1 cellular context compared by ENCODE assay signal in the genomic region with DNA sequence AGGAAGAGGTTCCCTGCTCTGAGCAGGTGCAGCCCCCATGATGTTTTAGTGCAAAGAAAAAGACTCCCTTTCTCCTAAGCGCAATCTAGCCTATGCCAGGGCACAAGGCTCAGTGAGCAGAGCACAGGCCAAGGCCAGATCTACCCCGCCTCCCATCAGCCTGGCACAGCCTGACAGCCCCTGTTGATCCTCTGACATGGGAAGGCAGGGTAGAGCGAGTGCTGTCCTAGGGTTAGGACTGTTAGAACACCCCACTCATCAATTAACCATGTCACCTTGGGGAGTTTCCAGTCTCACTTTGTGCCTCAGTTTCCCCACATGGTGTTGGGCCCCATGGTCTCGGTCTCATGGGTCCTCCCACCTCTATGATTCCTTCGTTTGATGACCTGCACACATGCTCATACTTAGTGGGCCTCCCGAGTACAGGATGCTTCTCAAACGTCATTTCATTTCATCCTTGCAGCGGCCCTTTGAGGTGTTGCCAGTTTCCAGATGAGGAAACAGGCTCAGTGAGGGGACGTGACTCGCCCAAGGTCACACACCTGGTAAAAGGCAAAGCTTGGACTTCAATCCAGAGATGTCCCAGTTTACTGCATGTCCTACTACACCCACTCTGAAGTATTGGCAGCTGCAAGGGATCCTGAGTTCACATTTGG.
A peak's percentile ranks its signal among the peaks of the same experiment; 100 is the strongest.
TF ChIP-seq lines count a peak whose summit lies in the region.

No MANE protein-coding gene starts in this region.

TF ChIP-seq in HepG2, 621 proteins besides CTCF, POLR2A, EP300 and RAD21 (continued from another document):
- TF ChIP-seq, protein P1, sequence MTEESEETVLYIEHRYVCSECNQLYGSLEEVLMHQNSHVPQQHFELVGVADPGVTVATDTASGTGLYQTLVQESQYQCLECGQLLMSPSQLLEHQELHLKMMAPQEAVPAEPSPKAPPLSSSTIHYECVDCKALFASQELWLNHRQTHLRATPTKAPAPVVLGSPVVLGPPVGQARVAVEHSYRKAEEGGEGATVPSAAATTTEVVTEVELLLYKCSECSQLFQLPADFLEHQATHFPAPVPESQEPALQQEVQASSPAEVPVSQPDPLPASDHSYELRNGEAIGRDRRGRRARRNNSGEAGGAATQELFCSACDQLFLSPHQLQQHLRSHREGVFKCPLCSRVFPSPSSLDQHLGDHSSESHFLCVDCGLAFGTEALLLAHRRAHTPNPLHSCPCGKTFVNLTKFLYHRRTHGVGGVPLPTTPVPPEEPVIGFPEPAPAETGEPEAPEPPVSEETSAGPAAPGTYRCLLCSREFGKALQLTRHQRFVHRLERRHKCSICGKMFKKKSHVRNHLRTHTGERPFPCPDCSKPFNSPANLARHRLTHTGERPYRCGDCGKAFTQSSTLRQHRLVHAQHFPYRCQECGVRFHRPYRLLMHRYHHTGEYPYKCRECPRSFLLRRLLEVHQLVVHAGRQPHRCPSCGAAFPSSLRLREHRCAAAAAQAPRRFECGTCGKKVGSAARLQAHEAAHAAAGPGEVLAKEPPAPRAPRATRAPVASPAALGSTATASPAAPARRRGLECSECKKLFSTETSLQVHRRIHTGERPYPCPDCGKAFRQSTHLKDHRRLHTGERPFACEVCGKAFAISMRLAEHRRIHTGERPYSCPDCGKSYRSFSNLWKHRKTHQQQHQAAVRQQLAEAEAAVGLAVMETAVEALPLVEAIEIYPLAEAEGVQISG (CRISPR knock-in tag; IDR thresholded peaks at IDR 0.05), result 0 out of 2 replicates have a peak, but pooled peaks have one; percentile 15
- no peak for TF ChIP-seq ATAD3A (CRISPR knock-in tag; IDR thresholded peaks at IDR 0.05)
- no peak for TF ChIP-seq LCORL (IDR thresholded peaks at IDR 0.05)
- TF ChIP-seq LCORL (CRISPR knock-in tag; IDR thresholded peaks at IDR 0.05), result peak; percentile 60; the same call in 1 of the 2 replicates
- TF ChIP-seq KLF13 (CRISPR knock-in tag; IDR thresholded peaks at IDR 0.05), result no peak
- no peak for TF ChIP-seq ZKSCAN8 (CRISPR knock-in tag; IDR thresholded peaks at IDR 0.05; ENCODE audit: borderline replicate concordance)
- TF ChIP-seq MIER3 (CRISPR knock-in tag; IDR thresholded peaks at IDR 0.05; ENCODE audit: borderline replicate concordance), result peak; percentile 30; the same call in 1 of the 2 replicates
- TF ChIP-seq ZNF235 (CRISPR knock-in tag; IDR thresholded peaks at IDR 0.05; ENCODE audit: borderline replicate concordance), result no peak
- TF ChIP-seq ZNF589 (CRISPR knock-in tag; conservative IDR thresholded peaks at IDR 0.05), result 0 out of 2 replicates have a peak, but pooled peaks have one; percentile 33
- no peak for TF ChIP-seq KLF15 (CRISPR knock-in tag; IDR thresholded peaks at IDR 0.05; ENCODE audit: borderline replicate concordance)
- no peak for TF ChIP-seq GLI4 (CRISPR knock-in tag; IDR thresholded peaks at IDR 0.05; ENCODE audit: borderline replicate concordance)
- no peak for TF ChIP-seq GZF1 (CRISPR knock-in tag; IDR thresholded peaks at IDR 0.05)
- no peak for TF ChIP-seq CREB1 (IDR thresholded peaks at IDR 0.05)
- peak; percentile 73 for TF ChIP-seq CREB1 (CRISPR knock-in tag; IDR thresholded peaks at IDR 0.05)
- TF ChIP-seq ZMYM3 (CRISPR knock-in tag; IDR thresholded peaks at IDR 0.05), result peak; percentile 93
- TF ChIP-seq ZNF552 (CRISPR knock-in tag; IDR thresholded peaks at IDR 0.05; ENCODE audit: borderline replicate concordance), result no peak
- TF ChIP-seq IRF2 (CRISPR knock-in tag; IDR thresholded peaks at IDR 0.05), result 0 out of 2 replicates have a peak, but pooled peaks have one; percentile 11
- TF ChIP-seq ZNF841 (CRISPR knock-in tag; IDR thresholded peaks at IDR 0.05; ENCODE audit: borderline replicate concordance), result no peak
- TF ChIP-seq CEBPB (IDR thresholded peaks at IDR 0.05; ENCODE audit: borderline replicate concordance, low read depth, low read length), result 0 out of 2 replicates have a peak, but pooled peaks have one; percentile 16
